1 cellular context compared by ENCODE assay signal in the genomic region with DNA sequence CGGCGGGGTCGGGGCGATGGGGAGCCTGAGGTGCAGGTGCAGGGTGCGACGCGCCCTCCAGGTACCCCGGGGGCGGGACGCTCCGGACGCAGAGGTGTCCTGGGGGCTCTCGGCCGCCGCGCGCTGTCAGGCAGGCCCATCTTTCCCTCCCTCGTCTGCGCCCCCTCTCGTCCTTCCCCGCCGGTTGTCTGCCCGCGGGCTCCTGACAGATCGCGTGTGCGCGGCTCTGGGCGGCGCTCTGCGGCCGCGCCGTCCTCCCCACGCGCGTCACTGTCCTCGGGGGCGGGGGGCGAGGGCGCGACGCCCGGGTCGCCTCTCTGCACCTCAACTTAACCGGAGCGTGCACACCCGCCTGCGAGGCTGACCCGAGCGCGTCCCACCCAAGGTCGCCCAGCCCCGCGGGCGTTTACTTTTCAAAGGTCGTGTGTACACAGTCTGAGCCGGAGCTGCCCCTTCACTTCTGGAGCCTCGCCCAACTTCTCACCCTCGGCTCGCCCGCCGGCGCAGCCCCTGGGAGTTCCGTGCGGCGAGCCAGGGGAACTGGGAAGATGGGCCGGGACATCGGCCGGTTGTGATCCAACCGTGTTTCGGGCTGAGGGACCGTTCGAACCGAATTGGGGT.
TF ChIP-seq lines count a peak whose summit lies in the region.

No MANE protein-coding gene starts in this region.

TF ChIP-seq in IMR-90, 13 proteins besides CTCF, POLR2A, EP300 and RAD21:
- no peak; the same call in 1 of the 2 replicates for TF ChIP-seq MXI1 (IDR thresholded peaks at IDR 0.05; ENCODE audit: borderline replicate concordance, low read depth, low read length)
- TF ChIP-seq RCOR1 (IDR thresholded peaks at IDR 0.05; ENCODE audit: insufficient replicate concordance, low read length) = no peak
- TF ChIP-seq MAZ (IDR thresholded peaks at IDR 0.05; ENCODE audit: borderline replicate concordance, low read depth, low read length) = peak; percentile 25; the same call in 1 of the 2 replicates
- no peak for TF ChIP-seq SMC3 (IDR thresholded peaks at IDR 0.05; ENCODE audit: low read depth, low read length)
TF ChIP-seq in IMR-90: peak in this region for 1.
